In the genomic region with DNA sequence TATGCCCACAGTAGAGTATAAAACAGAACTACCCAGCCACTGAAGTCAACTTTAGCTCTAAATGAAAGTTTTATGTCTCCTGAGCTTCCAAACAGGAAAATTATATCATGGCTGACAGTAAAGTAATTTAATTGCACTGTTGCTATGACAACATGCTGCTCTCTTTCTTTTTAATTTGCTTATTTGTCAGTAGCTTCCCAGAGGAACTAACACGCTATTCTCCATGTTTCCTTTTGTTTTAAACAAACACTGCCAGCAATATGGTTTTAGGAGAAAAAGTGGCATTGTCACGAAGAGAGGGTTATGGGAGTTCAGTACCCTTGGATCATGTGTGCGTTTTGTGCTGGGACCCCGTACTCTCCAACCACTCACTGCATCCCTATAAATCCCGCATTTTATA, we compare ENCODE assay signal across 8 cellular contexts. TPM values are rescaled to one million over a fixed set of nuclear protein-coding genes. Genes with fewer than 3 reads are reported as not detected.
A peak's percentile ranks its signal among the peaks of the same experiment; 100 is the strongest.
DNase-seq lines count a peak whose midpoint lies in the region; ATAC-seq and TF ChIP-seq lines count a peak whose summit lies in the region.

No MANE protein-coding gene starts in this region.

- no peaks in the 10 kb centered on the region for H3K27me3 ChIP-seq in right cardiac atrium (ENCODE audit: control insufficient read depth, insufficient read depth)
- no peaks in the 10 kb centered on the region for H3K27me3 ChIP-seq in smooth muscle cell (ENCODE audit: low read depth)

- ATAC-seq in activated CD8-positive, alpha-beta T cell treated with anti-CD3 and anti-CD28 coated beads for 36 hours, result no peak
- ATAC-seq in right cardiac atrium (no peak), esophagus mucosa (no peak), GM21529 (IDR thresholded peaks at IDR 0.05; ENCODE audit: unreplicated experiment) (no peak)

- DNase-seq in DMS 273 (lab: John Stamatoyannopoulos, UW; ENCODE audit: unreplicated experiment), result peak; percentile 16
- no peak for DNase-seq in DMS 273 treated with DMSO at 0.1 percent for 48 hours (lab: John Stamatoyannopoulos, UW)
- DNase-seq in activated CD8-positive, alpha-beta T cell treated with anti-CD3 and anti-CD28 coated beads for 36 hours, result no peak
- DNase-seq in right cardiac atrium, result no peak
- no peak for DNase-seq in smooth muscle cell (lab: John Stamatoyannopoulos, UW; ENCODE audit: unreplicated experiment)
- no peak for DNase-seq in effector CD4-positive, alpha-beta T cell

- H3K9me3 Mint-ChIP-seq in activated CD8-positive, alpha-beta T cell treated with anti-CD3 and anti-CD28 coated beads for 36 hours, result no peaks in the 10 kb centered on the region

- H3K36me3 ChIP-seq in smooth muscle cell (ENCODE audit: low read depth), result no peaks in the 10 kb centered on the region

- H4K20me1 ChIP-seq in smooth muscle cell (ENCODE audit: low read depth), result peaks cover 5% of the 10 kb centered on the region

- intact Hi-C loops in activated CD8-positive, alpha-beta T cell treated with anti-CD3 and anti-CD28 coated beads for 36 hours (cut with micrococcal nuclease), result loop anchor here (5.0 to 10.0 kb wide), 5 partner anchors 110 to 370 kb away; no protein-coding TSS in a partner anchor
- intact Hi-C loops in right cardiac atrium (cut with DNase I), result loop anchor here in 3 of 4 donors (5.0 to 10.0 kb wide), 5 partner anchors 202 to 500 kb away; no protein-coding TSS in a partner anchor

- no peak overlapping the region for H2AFZ ChIP-seq in smooth muscle cell (ENCODE audit: low read depth)

- peaks cover 58% of the 10 kb centered on the region for H3K36me3 Mint-ChIP-seq in activated CD8-positive, alpha-beta T cell treated with anti-CD3 and anti-CD28 coated beads for 36 hours (ENCODE audit: low read depth)

- peaks cover 56% of the 10 kb centered on the region for H3K4me1 Mint-ChIP-seq in activated CD8-positive, alpha-beta T cell treated with anti-CD3 and anti-CD28 coated beads for 36 hours (ENCODE audit: low read depth)

- H3K4me2 ChIP-seq in smooth muscle cell, result peak overlapping the region; percentile 86

- POLR2A ChIA-PET in activated CD8-positive, alpha-beta T cell treated with anti-CD3 and anti-CD28 coated beads for 36 hours (lab: Charles Lee), result interaction anchor here (0.5 to 1.4 kb wide), 8 partner anchors 10 to 1452 kb away, joined by 3 to 6 read pairs (median 4); no protein-coding TSS in a partner anchor

- 32% methylated on average over 5 of the region's 5 CpGs for WGBS in right cardiac atrium
- 66% methylated on average over 5 of the region's 5 CpGs for WGBS in smooth muscle cell (ENCODE audit: low lambda C conversion rate)

- H3K27ac ChIP-seq in right cardiac atrium (ENCODE audit: low read length) (peak overlapping the region; percentile 59), smooth muscle cell (ENCODE audit: low read depth) (peak overlapping the region; percentile 82)

- no peak for TF ChIP-seq CTCF in activated CD8-positive, alpha-beta T cell treated with anti-CD3 and anti-CD28 coated beads for 36 hours (IDR thresholded peaks at IDR 0.05)
- no peak for TF ChIP-seq CTCF in smooth muscle cell (IDR thresholded peaks at IDR 0.05; ENCODE audit: borderline replicate concordance, insufficient read depth, poor library complexity, severe bottlenecking)

- no peaks in the 10 kb centered on the region for H3F3A ChIP-seq in smooth muscle cell (ENCODE audit: low read depth)

- H3K79me2 ChIP-seq in smooth muscle cell (ENCODE audit: low read depth), result peaks cover 28% of the 10 kb centered on the region

- peak overlapping the region; percentile 55 for H3K27ac Mint-ChIP-seq in activated CD8-positive, alpha-beta T cell treated with anti-CD3 and anti-CD28 coated beads for 36 hours

- CTCF ChIA-PET in activated CD8-positive, alpha-beta T cell treated with anti-CD3 and anti-CD28 coated beads for 36 hours (lab: Charles Lee), result interaction anchor here (0.9 to 1.3 kb wide), 3 partner anchors 13 to 374 kb away, joined by 3 to 4 read pairs (median 3); no protein-coding TSS in a partner anchor

- peak overlapping the region; percentile 87 for H3K4me3 Mint-ChIP-seq in activated CD8-positive, alpha-beta T cell treated with anti-CD3 and anti-CD28 coated beads for 36 hours

- H3K27me3 Mint-ChIP-seq in activated CD8-positive, alpha-beta T cell treated with anti-CD3 and anti-CD28 coated beads for 36 hours, result no peaks in the 10 kb centered on the region

- H3K4me1 ChIP-seq in right cardiac atrium (ENCODE audit: control insufficient read depth, insufficient read depth, low read length) (peaks cover 6% of the 10 kb centered on the region), smooth muscle cell (ENCODE audit: low read depth) (no peaks in the 10 kb centered on the region)

- H3K9me3 ChIP-seq in right cardiac atrium (ENCODE audit: control insufficient read depth, low read length) (no peaks in the 10 kb centered on the region), smooth muscle cell (replicated peaks; ENCODE audit: low read depth) (no peaks in the 10 kb centered on the region)

- peak overlapping the region; percentile 86 for H3K9ac ChIP-seq in smooth muscle cell (ENCODE audit: low read depth)

- peak overlapping the region; percentile 98 for H3K4me3 ChIP-seq in right cardiac atrium (ENCODE audit: low read length)
- H3K4me3 ChIP-seq in smooth muscle cell, result peak overlapping the region; percentile 91

RNA-seq across cellular contexts. Expression of a gene that starts 1.9 kb away (rescaled TPM):
- total RNA-seq in activated CD8-positive, alpha-beta T cell treated with anti-CD3 and anti-CD28 coated beads for 36 hours, result 10 to 100 TPM; 83.4 to 85.0 TPM
- total RNA-seq in right cardiac atrium (100 to 1,000 TPM; 116 to 146 (median 125) TPM), smooth muscle cell (21.0 and 31.5 TPM in 2 replicates), esophagus mucosa (40.5 TPM)
- polyA plus RNA-seq in right cardiac atrium (31.5 TPM), smooth muscle cell (24.5 and 24.7 TPM in 2 replicates)
